ENCODE assay signal across 21 cellular contexts in the genomic region with DNA sequence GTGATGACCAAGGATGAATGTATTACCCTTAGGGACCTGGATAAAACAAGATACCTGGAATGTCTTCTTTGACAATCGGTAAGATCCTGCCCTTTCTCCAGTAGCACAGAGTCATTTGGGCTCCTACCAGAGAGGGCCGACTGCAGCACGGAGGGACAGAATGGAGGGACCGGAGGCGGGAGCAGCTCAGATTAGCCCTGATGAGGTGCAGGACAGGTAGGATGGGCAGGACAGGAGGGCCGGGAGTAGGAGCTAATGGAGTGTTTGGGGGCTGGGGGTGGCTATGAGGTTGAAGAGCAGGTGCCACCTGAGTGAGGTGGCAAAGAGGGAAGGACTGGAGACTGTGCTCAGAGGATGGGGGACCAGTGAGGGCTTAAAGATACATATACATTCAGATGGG.
"Had no signal": no experiment of that assay in that cellular context is flagged by ENCODE, and none has a peak within 500 bp of the region (broad histone marks: within the 10 kb centered on the region; RNA-seq: fewer than 3 reads in every experiment).

No MANE protein-coding gene starts in this region.

- H3K36me3 ChIP-seq: brain microvascular endothelial cell, cardiac muscle cell, WERI-Rb-1 had no signal

- H3K27ac Mint-ChIP-seq: activated CD4-positive, alpha-beta memory T cell treated with anti-CD3 and anti-CD28 coated beads, Interleukin-2, amount 10 ng/mL, durations not matched to agents 7 days and 5 days; activated CD4-positive, alpha-beta T cell treated with anti-CD3 and anti-CD28 coated beads for 36 hours; activated naive CD4-positive, alpha-beta T cell treated with anti-CD3 and anti-CD28 coated beads, Interleukin-2, amount 10 ng/mL, durations not matched to agents 7 days and 5 days; activated naive CD8-positive, alpha-beta T cell treated with anti-CD3 and anti-CD28 coated beads for 36 hours; activated T-helper 2 cell treated with anti-CD3 and anti-CD28 coated beads, Interferon-gamma antibody, Interleukin-2, Interleukin-4, amounts not matched to agents 10 μg/mL and 5 μg/mL and 100 μg/mL, durations not matched to agents 14 hours and 24 hours and 36 hours had no signal

- DNase-seq: activated CD4-positive, alpha-beta memory T cell treated with anti-CD3 and anti-CD28 coated beads, Interleukin-2, amount 10 ng/mL, durations not matched to agents 7 days and 5 days; activated CD4-positive, alpha-beta T cell treated with anti-CD3 and anti-CD28 coated beads for 36 hours; activated CD4-positive, alpha-beta T cell treated with anti-CD3 and anti-CD28 coated beads, Interleukin-2, amount 50 U/mL, for 1 hour; activated gamma-delta T cell treated with Interleukin-2 at 50 U/mL for 16 hours; activated naive CD4-positive, alpha-beta T cell treated with anti-CD3 and anti-CD28 coated beads, Interleukin-2, amount 10 ng/mL, durations not matched to agents 7 days and 5 days; activated naive CD8-positive, alpha-beta T cell treated with anti-CD3 and anti-CD28 coated beads for 36 hours; activated T-cell treated with anti-CD3 and anti-CD28 coated beads for 4 hours; activated T-cell treated with anti-CD3 and anti-CD28 coated beads, Interleukin-2, amount 50 U/mL, for 48 hours; brain microvascular endothelial cell; NCI-H1092; NCI-H1417; NCI-H1930; NCI-H2107; NCI-H345; NCI-H510A; NCI-H526 treated with DMSO at 0.1 percent for 48 hours; T-helper 1 cell; WERI-Rb-1 had no signal

- H3K9me3 Mint-ChIP-seq: activated CD4-positive, alpha-beta memory T cell treated with anti-CD3 and anti-CD28 coated beads, Interleukin-2, amount 10 ng/mL, durations not matched to agents 7 days and 5 days; activated naive CD4-positive, alpha-beta T cell treated with anti-CD3 and anti-CD28 coated beads, Interleukin-2, amount 10 ng/mL, durations not matched to agents 7 days and 5 days; activated naive CD8-positive, alpha-beta T cell treated with anti-CD3 and anti-CD28 coated beads for 36 hours; activated T-helper 2 cell treated with anti-CD3 and anti-CD28 coated beads, Interferon-gamma antibody, Interleukin-2, Interleukin-4, amounts not matched to agents 10 μg/mL and 5 μg/mL and 100 μg/mL, durations not matched to agents 14 hours and 24 hours and 36 hours had no signal

- H3K27ac ChIP-seq: brain microvascular endothelial cell, cardiac muscle cell, SK-N-MC, WERI-Rb-1 had no signal

- H3K4me1 Mint-ChIP-seq: activated CD4-positive, alpha-beta T cell treated with anti-CD3 and anti-CD28 coated beads for 36 hours; activated naive CD4-positive, alpha-beta T cell treated with anti-CD3 and anti-CD28 coated beads, Interleukin-2, amount 10 ng/mL, durations not matched to agents 7 days and 5 days; activated naive CD8-positive, alpha-beta T cell treated with anti-CD3 and anti-CD28 coated beads for 36 hours had no signal

- H3K36me3 Mint-ChIP-seq: activated naive CD4-positive, alpha-beta T cell treated with anti-CD3 and anti-CD28 coated beads, Interleukin-2, amount 10 ng/mL, durations not matched to agents 7 days and 5 days; activated naive CD8-positive, alpha-beta T cell treated with anti-CD3 and anti-CD28 coated beads for 36 hours had no signal

- H3K4me3 ChIP-seq: cardiac muscle cell, SK-N-MC had no signal

- H3K27me3 ChIP-seq: brain microvascular endothelial cell had no signal

- H3K4me3 Mint-ChIP-seq: activated CD4-positive, alpha-beta memory T cell treated with anti-CD3 and anti-CD28 coated beads, Interleukin-2, amount 10 ng/mL, durations not matched to agents 7 days and 5 days; activated CD4-positive, alpha-beta T cell treated with anti-CD3 and anti-CD28 coated beads for 36 hours; activated naive CD4-positive, alpha-beta T cell treated with anti-CD3 and anti-CD28 coated beads, Interleukin-2, amount 10 ng/mL, durations not matched to agents 7 days and 5 days; activated naive CD8-positive, alpha-beta T cell treated with anti-CD3 and anti-CD28 coated beads for 36 hours had no signal
